Comparison of ENCODE assay signal across 17 cellular contexts in genomic region chr4:58138786-58139185, GRCh38.
"Had no signal": no experiment of that assay in that cellular context is flagged by ENCODE, and none has a peak within 500 bp of the region (broad histone marks: within the 10 kb centered on the region; RNA-seq: fewer than 3 reads in every experiment).

No MANE protein-coding gene starts in this region.

- H3K27me3 ChIP-seq: esophagus muscularis mucosa, tibial artery, uterus had no signal

- H3K4me1 Mint-ChIP-seq: activated B cell treated with CpG ODN at 0.5 μM for 24 hours; memory B cell; natural killer cell; stimulated activated memory B cell treated with anti-CD40 and anti-IgM and Interleukin-4, amounts not matched to agents 10 μg/mL and 1 μg/mL and 100 μg/mL, for 72 hours had no signal

- H3K9me3 ChIP-seq: esophagus muscularis mucosa, left ventricle myocardium inferior, tibial artery, uterus had no signal

- ATAC-seq: natural killer cell; stimulated activated memory B cell treated with anti-CD40 and anti-IgM and Interleukin-4, amounts not matched to agents 10 μg/mL and 1 μg/mL and 100 μg/mL, for 72 hours had no signal

- H3K36me3 ChIP-seq: esophagus muscularis mucosa, left ventricle myocardium inferior, tibial artery, uterus had no signal

- DNase-seq: activated B cell treated with CpG ODN at 0.5 μM for 24 hours; activated CD4-positive, alpha-beta T cell treated with anti-CD3 and anti-CD28 coated beads for 48 hours; activated CD8-positive, alpha-beta memory T cell treated with anti-CD3 and anti-CD28 coated beads, Interleukin-2, amount 50 U/mL, for 48 hours; activated gamma-delta T cell treated with Interleukin-2 at 50 U/mL for 16 hours; amniotic stem cell; caudate nucleus; hypothalamus; kidney; left ventricle myocardium inferior; natural killer cell; tibial artery; uterus had no signal

- H3K27ac ChIP-seq: coronary artery, esophagus muscularis mucosa, left ventricle myocardium inferior, tibial artery, uterus had no signal

- H3K27ac Mint-ChIP-seq: activated B cell treated with CpG ODN at 0.5 μM for 24 hours; activated naive CD8-positive, alpha-beta T cell; memory B cell; natural killer cell; stimulated activated memory B cell treated with anti-CD40 and anti-IgM and Interleukin-4, amounts not matched to agents 10 μg/mL and 1 μg/mL and 100 μg/mL, for 72 hours had no signal

- H3K27me3 Mint-ChIP-seq: activated B cell treated with CpG ODN at 0.5 μM for 24 hours; activated naive CD8-positive, alpha-beta T cell; memory B cell; stimulated activated memory B cell treated with anti-CD40 and anti-IgM and Interleukin-4, amounts not matched to agents 10 μg/mL and 1 μg/mL and 100 μg/mL, for 72 hours had no signal

- H3K4me1 ChIP-seq: esophagus muscularis mucosa, left ventricle myocardium inferior, uterus had no signal

- H3K4me3 Mint-ChIP-seq: activated B cell treated with CpG ODN at 0.5 μM for 24 hours; activated naive CD8-positive, alpha-beta T cell; memory B cell; natural killer cell; stimulated activated memory B cell treated with anti-CD40 and anti-IgM and Interleukin-4, amounts not matched to agents 10 μg/mL and 1 μg/mL and 100 μg/mL, for 72 hours had no signal

- H3K36me3 Mint-ChIP-seq: activated naive CD8-positive, alpha-beta T cell; memory B cell; natural killer cell; stimulated activated memory B cell treated with anti-CD40 and anti-IgM and Interleukin-4, amounts not matched to agents 10 μg/mL and 1 μg/mL and 100 μg/mL, for 72 hours had no signal

- H3K4me3 ChIP-seq: coronary artery, esophagus muscularis mucosa, left ventricle myocardium inferior, tibial artery, uterus had no signal
